ENCODE assay signal across 9 cellular contexts in the genomic region with DNA sequence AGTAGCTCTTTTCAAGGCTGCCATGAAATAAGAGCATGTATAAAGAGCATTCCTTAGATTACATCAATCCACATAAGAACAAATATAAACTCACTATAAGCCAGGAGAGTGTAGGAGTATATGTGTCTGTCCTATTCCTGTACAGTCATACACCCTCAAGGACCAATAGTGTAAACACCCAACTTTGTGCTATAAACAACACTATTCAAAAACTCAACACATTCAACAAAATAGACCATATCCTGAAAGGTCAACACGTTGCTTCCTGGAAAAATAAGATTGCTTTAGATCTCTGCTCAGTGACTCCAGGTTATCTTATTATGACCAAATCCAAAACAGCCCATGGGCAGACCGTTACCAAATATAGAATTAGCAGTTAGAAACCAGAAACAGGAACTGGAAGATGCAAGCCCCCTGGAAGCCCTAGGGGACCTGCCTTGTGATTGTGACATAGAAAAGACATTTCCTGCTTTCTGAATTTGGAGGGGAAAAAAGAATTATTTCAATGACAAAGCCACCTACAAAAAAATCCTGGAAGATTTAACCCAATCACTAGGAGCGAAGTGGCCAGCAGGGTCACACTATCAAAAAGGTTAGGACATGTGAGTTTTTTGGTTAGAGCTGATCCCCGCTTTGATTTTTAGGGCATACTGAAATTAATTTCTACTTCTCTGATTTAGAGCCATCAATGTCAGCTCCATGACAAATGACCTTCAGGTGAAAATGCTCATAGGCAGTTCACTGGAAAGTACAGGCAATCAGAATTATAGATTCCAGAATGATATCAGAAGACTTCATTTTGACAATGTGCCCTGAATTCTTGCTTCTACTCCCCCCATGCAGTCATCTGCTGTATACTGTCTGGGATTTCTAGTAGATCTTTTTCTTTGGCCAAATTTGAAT. TPM values are rescaled to one million over a fixed set of nuclear protein-coding genes. Genes with fewer than 3 reads are reported as not detected.
DNase-seq lines count a peak whose midpoint lies in the region; ATAC-seq and TF ChIP-seq lines count a peak whose summit lies in the region.
"Had no signal": no experiment of that assay in that cellular context is flagged by ENCODE, and none has a peak within 500 bp of the region (broad histone marks: within the 10 kb centered on the region; RNA-seq: fewer than 3 reads in every experiment).

No MANE protein-coding gene starts in this region.

- H3K4me3 ChIP-seq in SK-N-SH (ENCODE audit: low read depth in 2 of 2, low read length in 1 of 2): no peak overlapping the region

- no peaks in the 10 kb centered on the region for H3K9me2 ChIP-seq in SK-N-SH

- TF ChIP-seq RAD21 in SK-N-SH (IDR thresholded peaks at IDR 0.05; ENCODE audit: low read length): no peak

- H3K9ac ChIP-seq in SK-N-SH: no peak overlapping the region
- H3K9ac ChIP-seq: KMS-11 had no signal

- POLR2A ChIA-PET in SK-N-SH (lab: Yijun Ruan, JAX): no interaction called here

- no peak for TF ChIP-seq CTCF in SK-N-SH (IDR thresholded peaks at IDR 0.05)
- TF ChIP-seq CTCF in foreskin keratinocyte (conservative IDR thresholded peaks at IDR 0.05): no peak

- ATAC-seq in GM18505 (IDR thresholded peaks at IDR 0.05; ENCODE audit: unreplicated experiment): peak; percentile 70
- ATAC-seq in HG02759 (IDR thresholded peaks at IDR 0.05; ENCODE audit: unreplicated experiment): peak; percentile 56
- no peak for ATAC-seq in foreskin keratinocyte

- H4K20me1 ChIP-seq in SK-N-SH (ENCODE audit: insufficient read depth): no peaks in the 10 kb centered on the region

- no peaks in the 10 kb centered on the region for H3K79me2 ChIP-seq in SK-N-SH (ENCODE audit: insufficient read depth)

- no peaks in the 10 kb centered on the region for H3K9me3 ChIP-seq in SK-N-SH

- TF ChIP-seq POLR2A in GM18505 (IDR thresholded peaks at IDR 0.05; ENCODE audit: borderline replicate concordance, extremely low read depth, insufficient read depth, insufficient read length): no peak

- H2AFZ ChIP-seq in SK-N-SH (ENCODE audit: low read depth): no peak overlapping the region

- CTCF ChIA-PET in SK-N-SH (lab: Yijun Ruan, JAX): interaction anchor here (0.9 to 1.3 kb wide), 6 partner anchors 10 to 70 kb away, joined by 3 to 6 read pairs (median 4); a partner anchor contains a TSS

- TF ChIP-seq EP300 in SK-N-SH (IDR thresholded peaks at IDR 0.05; ENCODE audit: borderline replicate concordance in 1 of 2, low read depth in 1 of 2, low read length in 1 of 2): peak in 1 of 2 experiments; percentile 86; a peak in 2 of 4 replicates

- WGBS in SK-N-SH (ENCODE audit: low lambda C conversion rate): 71% methylated on average over 4 of the region's 4 CpGs

- peak; percentile 64 for DNase-seq in SK-N-SH
- DNase-seq in NK-92 treated with Interleukin-12 subunit alpha and Interleukin-12 subunit beta, amount 100 ng/mL, for 24 hours (lab: John Stamatoyannopoulos, UW): no peak
- DNase-seq in NCI-H2107 (lab: John Stamatoyannopoulos, UW): no peak
- no peak for DNase-seq in foreskin keratinocyte
- DNase-seq in anterior cingulate cortex (lab: John Stamatoyannopoulos, UW): no peak

- H3K27ac ChIP-seq in SK-N-SH (ENCODE audit: low read depth in 2 of 2, low read length in 1 of 2) (peak overlapping the region in 1 of 2 experiments; percentile 85; a peak in 2 of 4 replicates), layer of hippocampus (ENCODE audit: low read depth, low read length) (peak overlapping the region; percentile 15), foreskin keratinocyte (no peak overlapping the region)
- H3K27ac ChIP-seq: KMS-11 had no signal

- H3F3A ChIP-seq in SK-N-SH (replicated peaks; ENCODE audit: insufficient read depth): no peaks in the 10 kb centered on the region

- no peak overlapping the region for H3K4me2 ChIP-seq in SK-N-SH
- H3K4me2 ChIP-seq: KMS-11 had no signal

- H3K36me3 ChIP-seq in SK-N-SH (replicated peaks in 1 of 2; ENCODE audit: control insufficient read depth in 1 of 2, insufficient read depth in 2 of 2, low read length in 1 of 2): peaks cover 6 to 10% of the 10 kb centered on the region in 2 experiments

- peaks cover 6 to 19% of the 10 kb centered on the region in 2 experiments; a peak in 3 of 4 replicates for H3K4me1 ChIP-seq in SK-N-SH (ENCODE audit: control insufficient read depth in 1 of 2, insufficient read depth in 2 of 2, low read depth in 1 of 2, low read length in 1 of 2)
- no peaks in the 10 kb centered on the region for H3K4me1 ChIP-seq in foreskin keratinocyte

- H3K27me3 ChIP-seq in SK-N-SH (ENCODE audit: insufficient read depth) (no peaks in the 10 kb centered on the region), layer of hippocampus (ENCODE audit: control insufficient read depth, insufficient read depth, low read length) (no peaks in the 10 kb centered on the region), foreskin keratinocyte (no peaks in the 10 kb centered on the region)

TF ChIP-seq in SK-N-SH, 30 proteins besides CTCF, POLR2A, EP300 and RAD21:
- TF ChIP-seq FOXJ3 (CRISPR knock-in tag; IDR thresholded peaks at IDR 0.05) (peak; percentile 63; the same call in 1 of the 2 replicates), GATA2 (CRISPR knock-in tag; IDR thresholded peaks at IDR 0.05) (peak; percentile 63), RFX5 (IDR thresholded peaks at IDR 0.05; ENCODE audit: low read length) (no peak), SIN3A (IDR thresholded peaks at IDR 0.05; ENCODE audit: borderline replicate concordance, low read depth, low read length) (no peak), MXI1 (IDR thresholded peaks at IDR 0.05; ENCODE audit: low read depth, low read length) (no peak), RCOR1 (IDR thresholded peaks at IDR 0.05; ENCODE audit: low read length) (peak; percentile 76; the same call in 1 of the 2 replicates), TCF12 (IDR thresholded peaks at IDR 0.05) (0 out of 2 replicates have a peak, but pooled peaks have one; percentile 9), CHD2 (IDR thresholded peaks at IDR 0.05; ENCODE audit: low read length, partially characterized antibody) (peak; percentile 30)

RNA-seq across cellular contexts. Expression of a gene that starts 59.9 kb away (rescaled TPM):
- polyA plus RNA-seq in SK-N-SH (2012; rRNA removed) (4.2 and 5.2 TPM in 2 replicates), foreskin keratinocyte (7.1 and 7.6 TPM in 2 replicates)
- 6.5 and 6.6 TPM in 2 replicates for polyA plus RNA-seq in SK-N-SH (2012; cell fraction: cytosol; rRNA removed)
- polyA plus RNA-seq in SK-N-SH (2012; cell fraction: nucleus; rRNA removed): 2.2 and 3.0 TPM in 2 replicates
- total RNA-seq in foreskin keratinocyte: 23.2 and 27.9 TPM in 2 replicates
